Comparison of ENCODE assay signal across 2 cellular contexts in the genomic region with DNA sequence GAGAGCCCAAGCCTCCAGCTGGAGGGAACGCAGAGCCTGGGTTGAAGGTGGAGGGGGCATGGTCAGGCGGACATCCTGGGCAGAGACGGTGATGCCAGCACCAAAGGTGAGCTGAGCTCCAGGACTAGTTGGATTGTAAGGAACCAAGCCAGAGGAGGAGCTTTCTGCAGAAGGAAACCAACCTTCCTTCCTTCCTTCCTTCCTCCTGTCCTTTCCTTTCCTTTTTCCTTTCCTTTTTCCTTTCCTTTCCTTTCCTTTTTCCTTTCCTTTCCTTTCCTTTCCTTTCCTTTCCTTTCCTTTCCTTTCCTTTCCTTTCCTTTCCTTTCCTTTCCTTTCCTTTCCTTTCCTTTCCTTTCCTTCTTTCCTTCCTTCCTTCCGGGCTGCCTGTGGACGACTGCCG.
TF ChIP-seq lines count a peak whose summit lies in the region.

No MANE protein-coding gene starts in this region.

TF ChIP-seq in HEK293, 187 proteins besides CTCF, POLR2A, EP300 and RAD21:
- peak; percentile 84 for TF ChIP-seq PRDM1 (tag by site-specific recombination; IDR thresholded peaks at IDR 0.05)

TF ChIP-seq in HepG2, 621 proteins besides CTCF, POLR2A, EP300 and RAD21:
- TF ChIP-seq PCBP1 (IDR thresholded peaks at IDR 0.05; ENCODE audit: borderline replicate concordance, low read depth, low read length) (0 out of 2 replicates have a peak, but pooled peaks have one; percentile 54), SRSF9 (IDR thresholded peaks at IDR 0.05; ENCODE audit: borderline replicate concordance, insufficient read depth, low read depth, low read length, poor library complexity, severe bottlenecking) (peak; percentile 61)
- TF ChIP-seq, protein P1, sequence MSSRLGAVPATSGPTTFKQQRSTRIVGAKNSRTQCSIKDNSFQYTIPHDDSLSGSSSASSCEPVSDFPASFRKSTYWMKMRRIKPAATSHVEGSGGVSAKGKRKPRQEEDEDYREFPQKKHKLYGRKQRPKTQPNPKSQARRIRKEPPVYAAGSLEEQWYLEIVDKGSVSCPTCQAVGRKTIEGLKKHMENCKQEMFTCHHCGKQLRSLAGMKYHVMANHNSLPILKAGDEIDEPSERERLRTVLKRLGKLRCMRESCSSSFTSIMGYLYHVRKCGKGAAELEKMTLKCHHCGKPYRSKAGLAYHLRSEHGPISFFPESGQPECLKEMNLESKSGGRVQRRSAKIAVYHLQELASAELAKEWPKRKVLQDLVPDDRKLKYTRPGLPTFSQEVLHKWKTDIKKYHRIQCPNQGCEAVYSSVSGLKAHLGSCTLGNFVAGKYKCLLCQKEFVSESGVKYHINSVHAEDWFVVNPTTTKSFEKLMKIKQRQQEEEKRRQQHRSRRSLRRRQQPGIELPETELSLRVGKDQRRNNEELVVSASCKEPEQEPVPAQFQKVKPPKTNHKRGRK (CRISPR knock-in tag; IDR thresholded peaks at IDR 0.05), result 0 out of 2 replicates have a peak, but pooled peaks have one; percentile 26
